18 cellular contexts compared by ENCODE assay signal in genomic region chr6:26246057-26246456, GRCh38.
"Had no signal": no experiment of that assay in that cellular context is flagged by ENCODE, and none has a peak within 500 bp of the region (broad histone marks: within the 10 kb centered on the region; RNA-seq: fewer than 3 reads in every experiment).

No MANE protein-coding gene starts in this region.

- H3K4me3 ChIP-seq: dorsolateral prefrontal cortex, lung, right atrium auricular region, upper lobe of left lung, uterus had no signal

- H3K27ac Mint-ChIP-seq: naive B cell, nephron had no signal

- H3K27ac ChIP-seq: dorsolateral prefrontal cortex, right atrium auricular region, upper lobe of left lung, uterus had no signal

- H3K9me3 ChIP-seq: right atrium auricular region, upper lobe of left lung, uterus had no signal

- FAIRE-seq: small intestine had no signal

- H3K9me3 Mint-ChIP-seq: nephron had no signal

- ATAC-seq: left colon, left ventricle myocardium superior had no signal

- H3K4me1 ChIP-seq: uterus had no signal

- DNase-seq: cortex of kidney; dorsolateral prefrontal cortex; effector CD8-positive, alpha-beta T cell; foreskin melanocyte; head of caudate nucleus; hippocampal formation; left colon; left ventricle myocardium superior; mesenchymal stem cell; naive B cell; small intestine; stimulated activated CD4-positive, alpha-beta T cell treated with anti-CD3 and anti-CD28 coated beads, Interleukin-12 subunit alpha, Interleukin-12 subunit beta, amount 100 ng/mL, for 4 hours; stimulated activated naive CD4-positive, alpha-beta T cell; uterus had no signal

- H3K36me3 Mint-ChIP-seq: naive B cell had no signal

- H3K36me3 ChIP-seq: right atrium auricular region, upper lobe of left lung, uterus had no signal

- H3K27me3 Mint-ChIP-seq: naive B cell had no signal
